Comparison of ENCODE assay signal across 31 cellular contexts in the genomic region with DNA sequence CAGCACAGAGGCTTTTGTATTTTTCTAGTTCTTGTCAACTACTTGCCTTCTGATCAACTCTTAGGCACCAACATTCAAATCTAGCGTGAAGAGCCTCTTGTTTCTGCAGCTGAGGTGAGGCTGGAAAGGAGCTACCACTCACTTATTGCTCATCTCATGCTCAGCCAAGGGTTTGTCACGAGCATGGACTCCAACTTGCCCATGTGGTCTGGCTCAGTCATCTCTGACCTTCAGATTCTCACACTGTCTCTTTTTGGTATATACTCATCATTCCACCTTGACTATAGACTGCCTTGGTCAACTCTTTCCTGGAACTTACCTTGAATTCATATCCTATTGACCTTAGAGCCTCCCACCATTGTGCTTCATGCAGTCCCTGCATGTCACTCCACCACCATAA. TPM values are rescaled to one million over a fixed set of nuclear protein-coding genes. Genes with fewer than 3 reads are reported as not detected.
"Had no signal": no experiment of that assay in that cellular context is flagged by ENCODE, and none has a peak within 500 bp of the region (broad histone marks: within the 10 kb centered on the region; RNA-seq: fewer than 3 reads in every experiment).

No MANE protein-coding gene starts in this region.

- H3K4me3 Mint-ChIP-seq: naive thymus-derived CD4-positive, alpha-beta T cell; natural killer cell; nephron; neural crest cell; stimulated activated memory B cell treated with anti-CD40 and anti-IgM and Interleukin-4, amounts not matched to agents 10 μg/mL and 1 μg/mL and 100 μg/mL, for 72 hours; stimulated activated naive CD8-positive, alpha-beta T cell treated with anti-CD3 and anti-CD28 coated beads, Interleukin-15, amount 100 ng/mL, for 72 hours; type B pancreatic cell had no signal

- H3K79me2 ChIP-seq: parathyroid adenoma had no signal

- H3K9me3 ChIP-seq: ovary, psoas muscle, right lobe of liver, sigmoid colon, suprapubic skin, testis, tibial artery, transverse colon, upper lobe of right lung, uterus had no signal

- H3K36me3 ChIP-seq: ovary, right lobe of liver, sigmoid colon, suprapubic skin, tibial artery, transverse colon, upper lobe of right lung, uterus had no signal

- H3K9ac ChIP-seq: parathyroid adenoma had no signal

- H3K36me3 Mint-ChIP-seq: naive thymus-derived CD4-positive, alpha-beta T cell; stimulated activated memory B cell treated with anti-CD40 and anti-IgM and Interleukin-4, amounts not matched to agents 10 μg/mL and 1 μg/mL and 100 μg/mL, for 72 hours; type B pancreatic cell had no signal

- H3K27ac ChIP-seq: ovary, parathyroid adenoma, psoas muscle, right lobe of liver, sigmoid colon, suprapubic skin, testis, tibial artery, transverse colon, upper lobe of right lung, uterus had no signal

- ATAC-seq: naive thymus-derived CD4-positive, alpha-beta T cell; natural killer cell; psoas muscle; right cardiac atrium; right lobe of liver; stimulated activated memory B cell treated with anti-CD40 and anti-IgM and Interleukin-4, amounts not matched to agents 10 μg/mL and 1 μg/mL and 100 μg/mL, for 72 hours; stimulated activated naive CD8-positive, alpha-beta T cell treated with anti-CD3 and anti-CD28 coated beads, Interleukin-15, amount 100 ng/mL, for 72 hours; stimulated activated naive CD8-positive, alpha-beta T cell treated with anti-CD3 and anti-CD28 coated beads, Interleukin-15, Interleukin-2, amounts not matched to agents 100 U/mL and 50 U/mL, for 24 hours; upper lobe of right lung had no signal

- DNase-seq: naive thymus-derived CD4-positive, alpha-beta T cell; natural killer cell; occipital lobe; ovary; posterior cingulate gyrus; psoas muscle; right cardiac atrium; right lobe of liver; sigmoid colon; small intestine; stimulated activated CD4-positive, alpha-beta T cell treated with anti-CD3 and anti-CD28 coated beads, Interleukin-15, amount 100 ng/mL, for 24 hours; stimulated activated CD4-positive, alpha-beta T cell treated with anti-CD3 and anti-CD28 coated beads, Interleukin-2, amount 100 ng/mL, for 24 hours; stimulated activated CD4-positive, alpha-beta T cell treated with anti-CD3 and anti-CD28 coated beads, Interleukin-2, amount 100 ng/mL, for 48 hours; stimulated activated CD4-positive, alpha-beta T cell treated with anti-CD3 and anti-CD28 coated beads, Interleukin-4, amount 100 ng/mL, for 24 hours; stimulated activated naive CD4-positive, alpha-beta T cell; stimulated activated naive CD8-positive, alpha-beta T cell treated with anti-CD3 and anti-CD28 coated beads, Interleukin-15, amount 100 ng/mL, for 72 hours; stimulated activated naive CD8-positive, alpha-beta T cell treated with anti-CD3 and anti-CD28 coated beads, Interleukin-15, Interleukin-2, amounts not matched to agents 100 U/mL and 50 U/mL, for 24 hours; substantia nigra; testis; tibial artery; transverse colon; upper lobe of right lung; uterus had no signal

- H3K27me3 ChIP-seq: ovary, testis had no signal

- H3K9me3 Mint-ChIP-seq: naive thymus-derived CD4-positive, alpha-beta T cell; natural killer cell; nephron; neural crest cell; stimulated activated memory B cell treated with anti-CD40 and anti-IgM and Interleukin-4, amounts not matched to agents 10 μg/mL and 1 μg/mL and 100 μg/mL, for 72 hours; stimulated activated naive CD8-positive, alpha-beta T cell treated with anti-CD3 and anti-CD28 coated beads, Interleukin-15, amount 100 ng/mL, for 72 hours; type B pancreatic cell had no signal

- H3K27ac Mint-ChIP-seq: naive thymus-derived CD4-positive, alpha-beta T cell; natural killer cell; nephron; progenitor cell of endocrine pancreas; stimulated activated memory B cell treated with anti-CD40 and anti-IgM and Interleukin-4, amounts not matched to agents 10 μg/mL and 1 μg/mL and 100 μg/mL, for 72 hours; stimulated activated naive CD8-positive, alpha-beta T cell treated with anti-CD3 and anti-CD28 coated beads, Interleukin-15, amount 100 ng/mL, for 72 hours; type B pancreatic cell had no signal

- H3K4me3 ChIP-seq: ovary, psoas muscle, right lobe of liver, sigmoid colon, suprapubic skin, testis, tibial artery, transverse colon, upper lobe of right lung, uterus had no signal

- H3K4me1 Mint-ChIP-seq: natural killer cell had no signal

- H2AFZ ChIP-seq: parathyroid adenoma had no signal

RNA-seq across cellular contexts. Expression of a gene that starts 5.2 kb away (rescaled TPM):
- polyA plus RNA-seq: naive thymus-derived CD4-positive, alpha-beta T cell; ovary; psoas muscle; sigmoid colon; urinary bladder had no signal

RNA-seq across cellular contexts. Expression of a gene that starts 35.4 kb away (rescaled TPM):
- polyA plus RNA-seq: naive thymus-derived CD4-positive, alpha-beta T cell had no signal
